11 cellular contexts compared by ENCODE assay signal in genomic region chr4:101806914-101807313, GRCh38. TPM values are rescaled to one million over a fixed set of nuclear protein-coding genes. Genes with fewer than 3 reads are reported as not detected.
DNase-seq lines count a peak whose midpoint lies in the region; ATAC-seq, FAIRE-seq and TF ChIP-seq lines count a peak whose summit lies in the region.
"Had no signal": no experiment of that assay in that cellular context is flagged by ENCODE, and none has a peak within 500 bp of the region (broad histone marks: within the 10 kb centered on the region; RNA-seq: fewer than 3 reads in every experiment).

No MANE protein-coding gene starts in this region.

- H3K4me1 Mint-ChIP-seq in activated naive CD4-positive, alpha-beta T cell treated with anti-CD3 and anti-CD28 coated beads for 36 hours (ENCODE audit: low read depth) = no peaks in the 10 kb centered on the region

- CTCF ChIA-PET in activated naive CD4-positive, alpha-beta T cell treated with anti-CD3 and anti-CD28 coated beads for 36 hours (lab: Charles Lee) = no interaction called here

- no peaks in the 10 kb centered on the region for H3K9me3 Mint-ChIP-seq in activated naive CD4-positive, alpha-beta T cell treated with anti-CD3 and anti-CD28 coated beads for 36 hours

- no peaks in the 10 kb centered on the region for H3K36me3 Mint-ChIP-seq in activated naive CD4-positive, alpha-beta T cell treated with anti-CD3 and anti-CD28 coated beads for 36 hours (ENCODE audit: low read depth)
- H3K36me3 Mint-ChIP-seq: naive thymus-derived CD8-positive, alpha-beta T cell had no signal

- FAIRE-seq in GM12891 (lab: Jason Lieb, UNC) = peak; percentile 88
- FAIRE-seq: G401.6 had no signal

- no peak overlapping the region for H3K4me3 Mint-ChIP-seq in activated naive CD4-positive, alpha-beta T cell treated with anti-CD3 and anti-CD28 coated beads for 36 hours

- H3K4me3 ChIP-seq in fibroblast of the aortic adventitia (ENCODE audit: low read depth, low read length) = no peak overlapping the region
- H3K4me3 ChIP-seq in MG63 = no peak overlapping the region
- no peak overlapping the region for H3K4me3 ChIP-seq in dorsolateral prefrontal cortex

- in situ Hi-C loops in G401 (cut with HindIII; ENCODE audit: low sequenced_read_pairs) = no loop called here

- intact Hi-C loops in dorsolateral prefrontal cortex (cut with DNase I) = no loop called here
- intact Hi-C loops in activated naive CD4-positive, alpha-beta T cell treated with anti-CD3 and anti-CD28 coated beads for 36 hours (cut with micrococcal nuclease) = no loop called here

- H3K27me3 ChIP-seq in MG63 = no peaks in the 10 kb centered on the region
- H3K27me3 ChIP-seq in dorsolateral prefrontal cortex = no peaks in the 10 kb centered on the region

- H3K27ac Mint-ChIP-seq in activated naive CD4-positive, alpha-beta T cell treated with anti-CD3 and anti-CD28 coated beads for 36 hours = no peak overlapping the region

- no peak for DNase-seq in GM12891 (ENCODE audit: insufficient read length, low spot score)
- DNase-seq in fibroblast of the aortic adventitia (ENCODE audit: low read depth) = peak; percentile 33
- DNase-seq in MG63 = no peak
- DNase-seq in dorsolateral prefrontal cortex = no peak
- no peak for DNase-seq in activated naive CD4-positive, alpha-beta T cell treated with anti-CD3 and anti-CD28 coated beads for 36 hours
- no peak for DNase-seq in G401 (ENCODE audit: low spot score)
- DNase-seq: trophoblast cell had no signal

- no peaks in the 10 kb centered on the region for H3K9me3 ChIP-seq in MG63

- TF ChIP-seq POLR2A in GM12891 (IDR thresholded peaks at IDR 0.05; ENCODE audit: low read depth, low read length) = no peak

- no peak overlapping the region for H3K27ac ChIP-seq in dorsolateral prefrontal cortex

- H3K36me3 ChIP-seq in MG63 = no peaks in the 10 kb centered on the region

- no peaks in the 10 kb centered on the region for H3K27me3 Mint-ChIP-seq in activated naive CD4-positive, alpha-beta T cell treated with anti-CD3 and anti-CD28 coated beads for 36 hours (ENCODE audit: low read depth)

- no peak for TF ChIP-seq CTCF in fibroblast of the aortic adventitia (IDR thresholded peaks at IDR 0.05; ENCODE audit: insufficient read depth, low read length)
- TF ChIP-seq CTCF in dorsolateral prefrontal cortex (IDR thresholded peaks at IDR 0.05 in 54 of 56, conservative IDR thresholded peaks at IDR 0.05 in 2 of 56; ENCODE audit: low read depth in 1 of 56, partially characterized antibody in 56 of 56) = no peak

- ATAC-seq in GM21528 (IDR thresholded peaks at IDR 0.05; ENCODE audit: low FRiP score, unreplicated experiment) (peak; percentile 96), HG03558 (IDR thresholded peaks at IDR 0.05; ENCODE audit: extremely low read depth, unreplicated experiment) (peak; percentile 97)

TF ChIP-seq in GM12891, 5 proteins besides CTCF, POLR2A, EP300 and RAD21:
- TF ChIP-seq TAF1 (IDR thresholded peaks at IDR 0.05; ENCODE audit: low read depth, low read length) (no peak), POU2F2 (IDR thresholded peaks at IDR 0.05; ENCODE audit: low read depth, low read length) (peak; percentile 91), PAX5 (IDR thresholded peaks at IDR 0.05; ENCODE audit: insufficient read depth, low read length, severe bottlenecking) (peak; percentile 96), POLR2AphosphoS5 (IDR thresholded peaks at IDR 0.05; ENCODE audit: low read depth, low read length) (no peak), SPI1 (IDR thresholded peaks at IDR 0.05; ENCODE audit: low read depth, low read length) (peak; percentile 26; the same call in 1 of the 2 replicates)

RNA-seq across cellular contexts. Expression of gene BANK1, which starts 16.4 kb away (rescaled TPM):
- 14.4 TPM for polyA plus RNA-seq in GM12891 (2012; ENCODE audit: low read depth, missing spikeins)
- total RNA-seq in fibroblast of the aortic adventitia (ENCODE audit: low replicate concordance) (0.41 and 0.54 TPM in 2 replicates), dorsolateral prefrontal cortex (1 to 10 TPM in 110 of 120 experiments, under 1 TPM in 10; 0.52 to 3.8 (median 1.7) TPM)
- total RNA-seq in MG63 (2014; rRNA removed; shearing (Covaris generic); ENCODE audit: low replicate concordance) = 1.1 TPM in 1 of 2 replicates, not detected in the other
- total RNA-seq in activated naive CD4-positive, alpha-beta T cell treated with anti-CD3 and anti-CD28 coated beads for 36 hours = under 1 TPM; 0.07 to 0.17 TPM
- not detected in 2 replicates for total RNA-seq in G401 (2014; rRNA removed; shearing (Covaris generic))
